Comparison of ENCODE assay signal across 25 cellular contexts in the genomic region with DNA sequence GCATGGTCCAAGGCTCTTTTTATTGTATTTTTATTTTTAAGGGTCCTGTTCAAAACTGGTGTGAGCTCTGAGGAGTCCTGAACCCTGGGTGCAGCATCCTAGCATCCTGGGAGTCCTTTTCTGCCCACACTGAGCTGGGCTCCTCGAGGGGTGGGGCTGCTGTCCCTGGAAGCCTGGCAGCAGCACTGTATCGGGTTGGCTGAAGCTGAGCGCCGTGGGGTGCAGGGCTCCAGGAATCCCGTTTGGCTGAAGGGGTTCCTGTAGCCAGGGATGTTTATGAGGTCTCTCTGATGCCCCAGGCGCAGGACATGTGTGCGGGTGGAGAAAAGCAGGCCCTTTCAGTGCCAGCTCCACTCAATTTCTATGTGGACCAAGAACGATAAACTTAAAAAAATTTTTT.
"Had no signal": no experiment of that assay in that cellular context is flagged by ENCODE, and none has a peak within 500 bp of the region (broad histone marks: within the 10 kb centered on the region; RNA-seq: fewer than 3 reads in every experiment).

No MANE protein-coding gene starts in this region.

- DNase-seq: dermis blood vessel endothelial cell; dorsolateral prefrontal cortex; effector CD4-positive, alpha-beta T cell; effector memory CD4-positive, alpha-beta T cell; foreskin keratinocyte; heart left ventricle; hypothalamus; immature natural killer cell; islet precursor cell; left cardiac atrium; left ventricle myocardium superior; mammary epithelial cell; mucosa of descending colon; naive B cell had no signal

- FAIRE-seq: colon, endothelial cell of umbilical vein, frontal cortex had no signal

- H3K4me3 ChIP-seq: coronary artery, dorsolateral prefrontal cortex, esophagus muscularis mucosa, gastroesophageal sphincter, heart left ventricle, hepatocyte, left lung, lung, mucosa of descending colon had no signal

- H3K4me2 ChIP-seq: hepatocyte had no signal

- H3K27me3 Mint-ChIP-seq: naive B cell had no signal

- H3K27ac Mint-ChIP-seq: immature natural killer cell, memory B cell, mesothelial cell of epicardium, naive B cell had no signal

- H3K4me3 Mint-ChIP-seq: immature natural killer cell, memory B cell, mesothelial cell of epicardium, naive B cell had no signal

- H3K36me3 Mint-ChIP-seq: immature natural killer cell, memory B cell, mesothelial cell of epicardium, naive B cell had no signal

- H3K4me1 ChIP-seq: esophagus muscularis mucosa, foreskin keratinocyte, gastroesophageal sphincter, heart left ventricle, left lung had no signal

- H3K36me3 ChIP-seq: esophagus muscularis mucosa, gastroesophageal sphincter, heart left ventricle, left lung had no signal

- H3K9me3 ChIP-seq: esophagus muscularis mucosa, gastroesophageal sphincter, heart left ventricle, left lung, mucosa of descending colon had no signal

- H3K27me3 ChIP-seq: dorsolateral prefrontal cortex, foreskin keratinocyte, hepatocyte had no signal

- H3K9me3 Mint-ChIP-seq: immature natural killer cell, mesothelial cell of epicardium had no signal

- H3K4me1 Mint-ChIP-seq: immature natural killer cell, memory B cell, mesothelial cell of epicardium, naive B cell had no signal

- H3K27ac ChIP-seq: coronary artery, dorsolateral prefrontal cortex, esophagus muscularis mucosa, foreskin keratinocyte, gastroesophageal sphincter, heart left ventricle, hepatocyte, left lung had no signal

- H2AFZ ChIP-seq: hepatocyte had no signal

- ATAC-seq: foreskin keratinocyte, gastroesophageal sphincter, heart left ventricle, left cardiac atrium, left lung, left ventricle myocardium superior, mucosa of descending colon had no signal
